Comparison of ENCODE assay signal across 25 cellular contexts in the genomic region with DNA sequence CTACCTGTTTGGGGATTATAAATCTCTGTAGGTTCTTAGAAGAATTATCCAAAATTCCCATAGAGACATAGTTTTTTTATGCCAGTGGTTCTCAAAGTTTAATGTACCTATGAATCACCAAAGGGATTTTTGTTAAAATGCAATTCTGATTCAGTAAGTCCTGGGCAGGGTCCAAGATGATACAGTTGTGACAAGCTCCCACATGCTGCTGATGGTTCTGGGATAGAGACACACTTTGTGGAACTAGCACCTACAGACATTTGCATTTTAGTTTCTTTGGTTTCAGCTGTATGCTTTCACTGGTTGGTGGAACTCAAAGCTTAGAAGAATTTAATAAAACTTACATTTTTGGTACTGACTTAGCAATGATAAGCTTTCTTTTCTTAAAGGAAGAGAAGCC.
DNase-seq lines count a peak whose midpoint lies in the region; ATAC-seq, FAIRE-seq and TF ChIP-seq lines count a peak whose summit lies in the region.
"Had no signal": no experiment of that assay in that cellular context is flagged by ENCODE, and none has a peak within 500 bp of the region (broad histone marks: within the 10 kb centered on the region; RNA-seq: fewer than 3 reads in every experiment).

No MANE protein-coding gene starts in this region.

- peak; percentile 59 for ATAC-seq in RWPE2 (ENCODE audit: low read depth)
- ATAC-seq: left cardiac atrium, psoas muscle had no signal

- POLR2A ChIA-PET in MCF 10A (lab: Yijun Ruan, JAX), result interaction anchor here (0.6 to 1.0 kb wide), 4 partner anchors 18 to 297 kb away, joined by 3 read pairs; a partner anchor contains a TSS
- POLR2A ChIA-PET in CD8-positive, alpha-beta memory T cell (lab: Charles Lee), result no interaction called here
- POLR2A ChIA-PET in activated CD4-positive, alpha-beta memory T cell treated with anti-CD3 and anti-CD28 coated beads, Interleukin-2, amount 10 ng/mL, durations not matched to agents 7 days and 5 days (lab: Charles Lee), result no interaction called here

- H3K9me3 Mint-ChIP-seq in MCF 10A (ENCODE audit: unreplicated experiment), result no peaks in the 10 kb centered on the region
- H3K9me3 Mint-ChIP-seq in CD8-positive, alpha-beta memory T cell, result peaks cover 0 to 5% (median 2%) of the 10 kb centered on the region in 5 donors
- H3K9me3 Mint-ChIP-seq in activated CD4-positive, alpha-beta memory T cell treated with anti-CD3 and anti-CD28 coated beads, Interleukin-2, amount 10 ng/mL, durations not matched to agents 7 days and 5 days, result no peaks in the 10 kb centered on the region

- no peaks in the 10 kb centered on the region for H3K9me3 ChIP-seq in breast epithelium
- H3K9me3 ChIP-seq in RWPE2 (ENCODE audit: severe bottlenecking), result no peaks in the 10 kb centered on the region
- no peaks in the 10 kb centered on the region for H3K9me3 ChIP-seq in CD8-positive, alpha-beta memory T cell (ENCODE audit: low read length)
- H3K9me3 ChIP-seq: esophagus muscularis mucosa, psoas muscle, stomach had no signal

- FAIRE-seq in GM12892 (lab: Jason Lieb, UNC), result no peak
- FAIRE-seq: colon, GM12891 had no signal

- no peak overlapping the region for H3K27ac ChIP-seq in breast epithelium
- no peak overlapping the region for H3K27ac ChIP-seq in RWPE2 (ENCODE audit: poor library complexity, severe bottlenecking)
- H3K27ac ChIP-seq in CD8-positive, alpha-beta memory T cell (ENCODE audit: low read depth, low read length), result no peak overlapping the region
- H3K27ac ChIP-seq: 22Rv1, esophagus muscularis mucosa, psoas muscle, stomach had no signal

- no peak overlapping the region for H3K4me3 Mint-ChIP-seq in MCF 10A (ENCODE audit: unreplicated experiment)
- H3K4me3 Mint-ChIP-seq in CD8-positive, alpha-beta memory T cell, result no peak overlapping the region
- H3K4me3 Mint-ChIP-seq in activated CD4-positive, alpha-beta memory T cell treated with anti-CD3 and anti-CD28 coated beads, Interleukin-2, amount 10 ng/mL, durations not matched to agents 7 days and 5 days, result no peak overlapping the region

- no peaks in the 10 kb centered on the region for H3K36me3 ChIP-seq in breast epithelium
- H3K36me3 ChIP-seq in RWPE2 (ENCODE audit: low read depth), result no peaks in the 10 kb centered on the region
- H3K36me3 ChIP-seq in CD8-positive, alpha-beta memory T cell (ENCODE audit: insufficient read depth, low read length), result no peaks in the 10 kb centered on the region
- H3K36me3 ChIP-seq: esophagus muscularis mucosa, stomach had no signal

- H3K27me3 Mint-ChIP-seq in MCF 10A (ENCODE audit: insufficient read depth, unreplicated experiment), result peaks cover 11% of the 10 kb centered on the region
- peaks cover 12 to 28% of the 10 kb centered on the region in 2 donors for H3K27me3 Mint-ChIP-seq in CD8-positive, alpha-beta memory T cell
- peaks cover 4% of the 10 kb centered on the region for H3K27me3 Mint-ChIP-seq in activated CD4-positive, alpha-beta memory T cell treated with anti-CD3 and anti-CD28 coated beads, Interleukin-2, amount 10 ng/mL, durations not matched to agents 7 days and 5 days

- H3K4me3 ChIP-seq in breast epithelium (no peak overlapping the region), RWPE2 (ENCODE audit: severe bottlenecking) (no peak overlapping the region), fibroblast of mammary gland (ENCODE audit: control insufficient read depth, low read depth, low read length) (no peak overlapping the region)
- H3K4me3 ChIP-seq in CD8-positive, alpha-beta memory T cell (ENCODE audit: low read length), result no peak overlapping the region
- H3K4me3 ChIP-seq: esophagus muscularis mucosa, psoas muscle, stomach had no signal

- TF ChIP-seq CTCF in MCF 10A (IDR thresholded peaks at IDR 0.05; ENCODE audit: unreplicated experiment) (no peak), breast epithelium (IDR thresholded peaks at IDR 0.05) (no peak), RWPE2 (IDR thresholded peaks at IDR 0.05; ENCODE audit: poor library complexity, severe bottlenecking) (no peak), fibroblast of mammary gland (conservative IDR thresholded peaks at IDR 0.05; ENCODE audit: control insufficient read depth, insufficient read depth, low read depth, low read length) (no peak)

- peaks cover 8% of the 10 kb centered on the region for H3K4me1 Mint-ChIP-seq in MCF 10A (ENCODE audit: insufficient read depth, unreplicated experiment)
- H3K4me1 Mint-ChIP-seq in CD8-positive, alpha-beta memory T cell, result no peaks in the 10 kb centered on the region
- H3K4me1 Mint-ChIP-seq in activated CD4-positive, alpha-beta memory T cell treated with anti-CD3 and anti-CD28 coated beads, Interleukin-2, amount 10 ng/mL, durations not matched to agents 7 days and 5 days, result no peaks in the 10 kb centered on the region

- no peaks in the 10 kb centered on the region for H3K4me1 ChIP-seq in breast epithelium
- H3K4me1 ChIP-seq in RWPE2 (ENCODE audit: insufficient read depth, poor library complexity, severe bottlenecking), result peaks cover 11% of the 10 kb centered on the region
- H3K4me1 ChIP-seq in CD8-positive, alpha-beta memory T cell (ENCODE audit: insufficient read depth, low read length), result no peaks in the 10 kb centered on the region
- H3K4me1 ChIP-seq: psoas muscle had no signal

- DNase-seq in MCF 10A (ENCODE audit: unreplicated experiment) (peak; percentile 63), breast epithelium (ENCODE audit: low spot score in 2 of 2) (no peak), RWPE2 (ENCODE audit: low spot score) (no peak), fibroblast of mammary gland (ENCODE audit: low read depth) (peak; percentile 78), D341Med (ENCODE audit: low spot score) (no peak), GM12892 (ENCODE audit: insufficient read length) (no peak)
- DNase-seq in CD8-positive, alpha-beta memory T cell, result no peak
- DNase-seq in activated CD4-positive, alpha-beta memory T cell treated with anti-CD3 and anti-CD28 coated beads, Interleukin-2, amount 10 ng/mL, durations not matched to agents 7 days and 5 days, result no peak
- DNase-seq: activated CD4-positive, alpha-beta T cell treated with anti-CD3 and anti-CD28 coated beads, Interleukin-2, amount 50 U/mL, for 1 hour; activated effector memory CD4-positive, alpha-beta T cell treated with anti-CD3 and anti-CD28 coated beads, Interleukin-2, amount 50 U/mL, for 16 hours; DMS79 treated with DMSO at 0.1 percent for 48 hours; effector memory CD4-positive, alpha-beta T cell; left cardiac atrium; NCI-H1092 treated with DMSO at 0.1 percent for 48 hours; NCI-H1930; NCI-H69; psoas muscle; stimulated activated CD8-positive, alpha-beta memory T cell treated with anti-CD3 and anti-CD28 coated beads, Interleukin-4, amount 100 ng/mL, for 48 hours; stomach; T-helper 9 cell; trophoblast cell had no signal

- H3K36me3 Mint-ChIP-seq in MCF 10A (ENCODE audit: insufficient read depth, unreplicated experiment), result no peaks in the 10 kb centered on the region
- H3K36me3 Mint-ChIP-seq in CD8-positive, alpha-beta memory T cell, result no peaks in the 10 kb centered on the region
- H3K36me3 Mint-ChIP-seq in activated CD4-positive, alpha-beta memory T cell treated with anti-CD3 and anti-CD28 coated beads, Interleukin-2, amount 10 ng/mL, durations not matched to agents 7 days and 5 days (ENCODE audit: low read depth), result no peaks in the 10 kb centered on the region

- no TSS peak for BruUV-seq in MCF 10A (replicated peaks; lab: Mats Ljungman, UMichigan)

- no peaks in the 10 kb centered on the region for H3K27me3 ChIP-seq in breast epithelium
- no peaks in the 10 kb centered on the region for H3K27me3 ChIP-seq in RWPE2 (ENCODE audit: insufficient read depth, poor library complexity, severe bottlenecking)
- no peaks in the 10 kb centered on the region for H3K27me3 ChIP-seq in CD8-positive, alpha-beta memory T cell (ENCODE audit: insufficient read depth, low read length, poor library complexity, severe bottlenecking)

- CTCF ChIA-PET in MCF 10A (lab: Yijun Ruan, JAX), result interaction anchor here (0.6 to 2.8 kb wide), 9 partner anchors 10 to 846 kb away, joined by 3 to 16 read pairs (median 4); no protein-coding TSS in a partner anchor
- CTCF ChIA-PET in CD8-positive, alpha-beta memory T cell (lab: Charles Lee), result no interaction called here
- CTCF ChIA-PET in activated CD4-positive, alpha-beta memory T cell treated with anti-CD3 and anti-CD28 coated beads, Interleukin-2, amount 10 ng/mL, durations not matched to agents 7 days and 5 days (lab: Charles Lee), result no interaction called here

- H3K27ac Mint-ChIP-seq in MCF 10A (ENCODE audit: low read depth, unreplicated experiment), result no peak overlapping the region
- H3K27ac Mint-ChIP-seq in CD8-positive, alpha-beta memory T cell, result no peak overlapping the region
- no peak overlapping the region for H3K27ac Mint-ChIP-seq in activated CD4-positive, alpha-beta memory T cell treated with anti-CD3 and anti-CD28 coated beads, Interleukin-2, amount 10 ng/mL, durations not matched to agents 7 days and 5 days

- TF ChIP-seq POLR2A in breast epithelium (IDR thresholded peaks at IDR 0.05) (no peak), GM12892 (IDR thresholded peaks at IDR 0.05; ENCODE audit: low read depth, low read length) (no peak)

- intact Hi-C loops in MCF 10A (cut with micrococcal nuclease) (no loop called here), breast epithelium (cut with DNase I; ENCODE audit: low total_unique reads) (no loop called here)

Comparison
In these comparisons a context has a peak if more than half of its experiments do, and no peak if none do; other contexts are left out.
1. DNase-seq: peak in MCF 10A (single experiment) and fibroblast of mammary gland (single experiment); none in breast epithelium (0 of 2), RWPE2 (single experiment), D341Med (single experiment), GM12892 (single experiment), CD8-positive, alpha-beta memory T cell (0 of 5) and activated CD4-positive, alpha-beta memory T cell treated with anti-CD3 and anti-CD28 coated beads, Interleukin-2, amount 10 ng/mL, durations not matched to agents 7 days and 5 days (single experiment).